29 cellular contexts compared by ENCODE assay signal in the genomic region with DNA sequence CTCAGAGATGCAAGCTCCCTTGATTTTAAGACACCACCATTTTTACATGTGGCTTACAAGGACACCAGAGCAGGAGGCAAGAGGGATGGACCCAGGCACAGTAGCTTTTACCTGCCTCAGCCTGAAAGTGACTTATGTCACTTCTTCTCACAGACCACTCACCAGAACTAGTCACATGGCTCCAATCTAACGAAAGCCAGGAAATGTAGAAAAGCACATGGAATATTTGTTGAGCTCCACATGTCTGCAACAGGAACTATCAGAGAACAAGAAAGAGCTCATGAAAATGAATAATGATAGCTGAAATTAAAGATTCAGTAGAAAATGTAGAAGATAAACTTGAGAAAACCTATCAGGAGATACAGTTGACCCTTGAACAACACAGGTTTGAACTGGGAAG.
"Had no signal": no experiment of that assay in that cellular context is flagged by ENCODE, and none has a peak within 500 bp of the region (broad histone marks: within the 10 kb centered on the region; RNA-seq: fewer than 3 reads in every experiment).

No MANE protein-coding gene starts in this region.

- H3K9me3 ChIP-seq: colonic mucosa, esophagus muscularis mucosa, esophagus squamous epithelium, gastrocnemius medialis, gastroesophageal sphincter, heart left ventricle, heart right ventricle had no signal

- H3K4me2 ChIP-seq: hepatocyte had no signal

- H3K27ac ChIP-seq: colonic mucosa, coronary artery, dorsolateral prefrontal cortex, epithelial cell of prostate, esophagus muscularis mucosa, esophagus squamous epithelium, foreskin keratinocyte, gastrocnemius medialis, gastroesophageal sphincter, heart left ventricle, heart right ventricle, hepatocyte had no signal

- H3K4me1 ChIP-seq: colonic mucosa, esophagus squamous epithelium, foreskin keratinocyte, gastrocnemius medialis, gastroesophageal sphincter, heart left ventricle, heart right ventricle had no signal

- H3K9me3 Mint-ChIP-seq: dendritic cell treated with granulocyte-macrophage colony-stimulating factor and Interleukin-4, amounts not matched to agents 40 ng/mL and 50 ng/mL, for 4 days; effector memory CD8-positive, alpha-beta T cell; endodermal cell had no signal

- H3K4me3 ChIP-seq: colonic mucosa, coronary artery, dorsolateral prefrontal cortex, esophagus muscularis mucosa, esophagus squamous epithelium, gastrocnemius medialis, gastroesophageal sphincter, heart left ventricle, heart right ventricle, hepatocyte had no signal

- H3K27ac Mint-ChIP-seq: dendritic cell treated with granulocyte-macrophage colony-stimulating factor and Interleukin-4, amounts not matched to agents 40 ng/mL and 50 ng/mL, for 4 days; effector memory CD8-positive, alpha-beta T cell; endodermal cell had no signal

- ATAC-seq: effector memory CD8-positive, alpha-beta T cell; esophagus mucosa; foreskin keratinocyte; gastrocnemius medialis; gastroesophageal sphincter; heart left ventricle; heart right ventricle had no signal

- FAIRE-seq: endometrium, endothelial cell of umbilical vein, frontal cortex had no signal

- DNase-seq: colonic mucosa; cortex of kidney; dermis blood vessel endothelial cell; dorsolateral prefrontal cortex; effector CD4-positive, alpha-beta T cell; effector CD8-positive, alpha-beta T cell; effector memory CD4-positive, alpha-beta T cell; effector memory CD8-positive, alpha-beta T cell; endodermal cell; erythroblast; esophagus squamous epithelium; foreskin fibroblast; foreskin keratinocyte; foreskin melanocyte; gastrocnemius medialis; glutamatergic neuron; head of caudate nucleus; heart left ventricle; heart right ventricle had no signal

- H2AFZ ChIP-seq: hepatocyte had no signal

- H3K4me3 Mint-ChIP-seq: dendritic cell treated with granulocyte-macrophage colony-stimulating factor and Interleukin-4, amounts not matched to agents 40 ng/mL and 50 ng/mL, for 4 days; effector memory CD8-positive, alpha-beta T cell; endodermal cell had no signal

- H3K79me2 ChIP-seq: hepatocyte had no signal

- H3K27me3 ChIP-seq: colonic mucosa, dorsolateral prefrontal cortex, esophagus muscularis mucosa, gastrocnemius medialis, gastroesophageal sphincter, hepatocyte had no signal

- H3K36me3 ChIP-seq: colonic mucosa, esophagus muscularis mucosa, esophagus squamous epithelium, gastrocnemius medialis, gastroesophageal sphincter, heart left ventricle, heart right ventricle had no signal
